ENCODE assay signal across 8 cellular contexts in genomic region chr1:50605186-50605875, GRCh38.
A peak's percentile ranks its signal among the peaks of the same experiment; 100 is the strongest.
DNase-seq lines count a peak whose midpoint lies in the region; ATAC-seq and TF ChIP-seq lines count a peak whose summit lies in the region.

No MANE protein-coding gene starts in this region.

- CTCF ChIA-PET in activated CD8-positive, alpha-beta memory T cell treated with anti-CD3 and anti-CD28 coated beads, Interleukin-2, amount 10 ng/mL, durations not matched to agents 7 days and 5 days (lab: Charles Lee) = interaction anchor here (0.6 to 1.6 kb wide), 4 partner anchors 16 to 182 kb away, joined by 3 to 4 read pairs (median 4); partner anchors contain the start of gene DMRTA2

- no peak overlapping the region for H3K4me3 ChIP-seq in Karpas-422 (ENCODE audit: low read length)
- no peak overlapping the region for H3K4me3 ChIP-seq in fibroblast of villous mesenchyme (ENCODE audit: low read depth, low read length)

- no peak overlapping the region for H3K9ac ChIP-seq in Karpas-422 (ENCODE audit: low read length)

- no peak for DNase-seq in activated CD8-positive, alpha-beta memory T cell treated with anti-CD3 and anti-CD28 coated beads, Interleukin-2, amount 10 ng/mL, durations not matched to agents 7 days and 5 days
- DNase-seq in activated CD8-positive, alpha-beta memory T cell treated with anti-CD3 and anti-CD28 coated beads, Interleukin-2, amount 50 U/mL, for 4 hours = no peak
- DNase-seq in Karpas-422 (peak; percentile 80), RPMI8226 (peak; percentile 58), fibroblast of villous mesenchyme (ENCODE audit: low read depth) (peak; percentile 55), NCI-H187 (lab: John Stamatoyannopoulos, UW) (no peak)
- no peak for DNase-seq in stimulated activated CD4-positive, alpha-beta T cell treated with anti-CD3 and anti-CD28 coated beads, Interleukin-4, amount 100 ng/mL, for 24 hours

- TF ChIP-seq CTCF in fibroblast of villous mesenchyme (IDR thresholded peaks at IDR 0.05; ENCODE audit: insufficient read depth, low read depth, low read length) = peak; percentile 59

- H3K9me3 ChIP-seq in Karpas-422 (ENCODE audit: low read length) = no peaks in the 10 kb centered on the region

- no peak overlapping the region for H3K27ac Mint-ChIP-seq in activated CD8-positive, alpha-beta memory T cell treated with anti-CD3 and anti-CD28 coated beads, Interleukin-2, amount 10 ng/mL, durations not matched to agents 7 days and 5 days

- H3K4me1 ChIP-seq in Karpas-422 (ENCODE audit: low read length) = peaks cover 24% of the 10 kb centered on the region

- H3K9me3 Mint-ChIP-seq in activated CD8-positive, alpha-beta memory T cell treated with anti-CD3 and anti-CD28 coated beads, Interleukin-2, amount 10 ng/mL, durations not matched to agents 7 days and 5 days (ENCODE audit: low read depth) = no peaks in the 10 kb centered on the region

- H3K27ac ChIP-seq in Karpas-422 (ENCODE audit: low read length) = no peak overlapping the region

- no peaks in the 10 kb centered on the region for H3K36me3 ChIP-seq in Karpas-422 (ENCODE audit: insufficient read depth, low read length)

- H4K20me1 ChIP-seq in Karpas-422 (ENCODE audit: insufficient read depth, low read depth, low read length) = no peaks in the 10 kb centered on the region

- peak; percentile 49 for ATAC-seq in activated CD8-positive, alpha-beta memory T cell treated with anti-CD3 and anti-CD28 coated beads, Interleukin-2, amount 10 ng/mL, durations not matched to agents 7 days and 5 days
- no peak for ATAC-seq in GM21423 (IDR thresholded peaks at IDR 0.05; ENCODE audit: unreplicated experiment)

- H3K4me3 Mint-ChIP-seq in activated CD8-positive, alpha-beta memory T cell treated with anti-CD3 and anti-CD28 coated beads, Interleukin-2, amount 10 ng/mL, durations not matched to agents 7 days and 5 days = no peak overlapping the region

- no peaks in the 10 kb centered on the region for H3K9me2 ChIP-seq in Karpas-422 (replicated peaks; ENCODE audit: insufficient read depth, low read length)

- no peak overlapping the region for H3K4me2 ChIP-seq in Karpas-422 (ENCODE audit: low read depth, low read length, poor library complexity, severe bottlenecking)

- H3K79me2 ChIP-seq in Karpas-422 (ENCODE audit: low read length) = peaks cover 8% of the 10 kb centered on the region; the same call in 1 of the 2 replicates

- H3K27me3 ChIP-seq in Karpas-422 (ENCODE audit: low read length) = no peaks in the 10 kb centered on the region

- H3K4me1 Mint-ChIP-seq in activated CD8-positive, alpha-beta memory T cell treated with anti-CD3 and anti-CD28 coated beads, Interleukin-2, amount 10 ng/mL, durations not matched to agents 7 days and 5 days = no peaks in the 10 kb centered on the region

- no peak overlapping the region for H2AFZ ChIP-seq in Karpas-422 (ENCODE audit: low read length)

- H3K36me3 Mint-ChIP-seq in activated CD8-positive, alpha-beta memory T cell treated with anti-CD3 and anti-CD28 coated beads, Interleukin-2, amount 10 ng/mL, durations not matched to agents 7 days and 5 days = peaks cover 3% of the 10 kb centered on the region

- no peaks in the 10 kb centered on the region for H3K27me3 Mint-ChIP-seq in activated CD8-positive, alpha-beta memory T cell treated with anti-CD3 and anti-CD28 coated beads, Interleukin-2, amount 10 ng/mL, durations not matched to agents 7 days and 5 days

Comparison
In these comparisons a context has a peak if more than half of its experiments do, and no peak if none do; other contexts are left out.
1. DNase-seq: peak in Karpas-422 (single experiment), RPMI8226 (single experiment) and fibroblast of villous mesenchyme (single experiment); none in activated CD8-positive, alpha-beta memory T cell treated with anti-CD3 and anti-CD28 coated beads, Interleukin-2, amount 10 ng/mL, durations not matched to agents 7 days and 5 days (single experiment), activated CD8-positive, alpha-beta memory T cell treated with anti-CD3 and anti-CD28 coated beads, Interleukin-2, amount 50 U/mL, for 4 hours (single experiment), stimulated activated CD4-positive, alpha-beta T cell treated with anti-CD3 and anti-CD28 coated beads, Interleukin-4, amount 100 ng/mL, for 24 hours (single experiment) and NCI-H187 (0 of 2).